ENCODE assay signal across 25 cellular contexts in genomic region chr1:234311414-234311813, GRCh38.
"Had no signal": no experiment of that assay in that cellular context is flagged by ENCODE, and none has a peak within 500 bp of the region (broad histone marks: within the 10 kb centered on the region; RNA-seq: fewer than 3 reads in every experiment).

No MANE protein-coding gene starts in this region.

- H3K4me3 ChIP-seq: coronary artery, esophagus squamous epithelium, lung, ovary, psoas muscle, sigmoid colon, suprapubic skin, thyroid gland, vagina had no signal

- H3K9me3 Mint-ChIP-seq: immature natural killer cell; natural killer cell; stimulated activated memory B cell treated with anti-CD40 and anti-IgM and Interleukin-4, amounts not matched to agents 10 μg/mL and 1 μg/mL and 100 μg/mL, for 72 hours had no signal

- H3K9me3 ChIP-seq: esophagus squamous epithelium, ovary, psoas muscle, sigmoid colon, suprapubic skin, thyroid gland, vagina had no signal

- H3K27ac ChIP-seq: coronary artery, esophagus squamous epithelium, ovary, psoas muscle, sigmoid colon, suprapubic skin, thyroid gland, vagina had no signal

- H3K4me1 ChIP-seq: vagina had no signal

- H3K27ac Mint-ChIP-seq: natural killer cell; stimulated activated memory B cell treated with anti-CD40 and anti-IgM and Interleukin-4, amounts not matched to agents 10 μg/mL and 1 μg/mL and 100 μg/mL, for 72 hours had no signal

- DNase-seq: dermis blood vessel endothelial cell; effector memory CD4-positive, alpha-beta T cell; erythroblast; esophagus squamous epithelium; hypothalamus; immature natural killer cell; islet precursor cell; mesenchymal stem cell; midbrain; natural killer cell; occipital lobe; ovary; posterior cingulate gyrus; psoas muscle; right cardiac atrium; sigmoid colon; stimulated activated CD4-positive, alpha-beta T cell treated with anti-CD3 and anti-CD28 coated beads, Interleukin-4, amount 100 ng/mL, for 4 hours; stimulated activated naive CD8-positive, alpha-beta T cell treated with anti-CD3 and anti-CD28 coated beads, Interleukin-15, Interleukin-2, amounts not matched to agents 100 U/mL and 50 U/mL, for 24 hours; thyroid gland; trophoblast cell had no signal

- H3K36me3 Mint-ChIP-seq: immature natural killer cell; natural killer cell; stimulated activated memory B cell treated with anti-CD40 and anti-IgM and Interleukin-4, amounts not matched to agents 10 μg/mL and 1 μg/mL and 100 μg/mL, for 72 hours had no signal

- H3K27me3 ChIP-seq: ovary, sigmoid colon, suprapubic skin, thyroid gland, vagina had no signal

- H3K4me3 Mint-ChIP-seq: immature natural killer cell; natural killer cell; stimulated activated memory B cell treated with anti-CD40 and anti-IgM and Interleukin-4, amounts not matched to agents 10 μg/mL and 1 μg/mL and 100 μg/mL, for 72 hours had no signal

- H3K36me3 ChIP-seq: esophagus squamous epithelium, ovary, sigmoid colon, suprapubic skin, thyroid gland, vagina had no signal
